In the genomic region with DNA sequence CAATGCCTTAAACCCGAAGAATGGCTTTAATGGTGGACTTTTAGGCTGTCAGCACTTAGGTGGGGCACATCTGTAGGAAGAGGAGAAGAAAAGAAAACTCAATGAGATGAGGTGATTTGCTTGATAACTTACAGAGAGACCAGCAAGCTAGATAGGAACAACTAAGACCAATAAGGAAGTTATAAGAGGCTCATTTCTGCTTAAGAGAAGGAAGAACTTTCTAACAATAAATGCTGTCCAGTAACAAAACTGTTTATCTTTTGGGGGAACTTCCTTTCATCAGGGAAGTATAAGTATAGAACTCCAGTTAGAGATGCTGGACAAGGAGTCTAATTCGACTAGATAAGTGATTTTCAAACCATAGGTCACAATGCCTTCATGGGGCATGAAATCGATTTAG, we compare ENCODE assay signal across 21 cellular contexts.
"Had no signal": no experiment of that assay in that cellular context is flagged by ENCODE, and none has a peak within 500 bp of the region (broad histone marks: within the 10 kb centered on the region; RNA-seq: fewer than 3 reads in every experiment).

No MANE protein-coding gene starts in this region.

- H3K36me3 ChIP-seq: left ventricle myocardium inferior, lower lobe of right lung, neural progenitor cell, pancreas, tibial nerve, upper lobe of right lung, vagina had no signal

- H3K4me1 ChIP-seq: left ventricle myocardium inferior, lower lobe of right lung, pancreas, testis, tibial nerve, upper lobe of right lung, vagina had no signal

- H3K4me3 Mint-ChIP-seq: effector memory CD8-positive, alpha-beta T cell; immature natural killer cell; memory B cell; mesothelial cell of epicardium; natural killer cell treated with Interleukin-12 subunit alpha and Interleukin-12 subunit beta and Interleukin-15 and Interleukin-18, amount 100 ng/mL, for 72 hours; neural progenitor cell; stimulated activated effector memory CD8-positive, alpha-beta T cell treated with anti-CD3 and anti-CD28 coated beads, Interleukin-12 subunit alpha, Interleukin-12 subunit beta, amount 100 ng/mL, for 72 hours had no signal

- H3K4me1 Mint-ChIP-seq: immature natural killer cell; mesothelial cell of epicardium; neural progenitor cell; stimulated activated effector memory CD8-positive, alpha-beta T cell treated with anti-CD3 and anti-CD28 coated beads, Interleukin-12 subunit alpha, Interleukin-12 subunit beta, amount 100 ng/mL, for 72 hours had no signal

- H3K9me3 Mint-ChIP-seq: effector memory CD8-positive, alpha-beta T cell; immature natural killer cell; memory B cell; mesothelial cell of epicardium; natural killer cell treated with Interleukin-12 subunit alpha and Interleukin-12 subunit beta and Interleukin-15 and Interleukin-18, amount 100 ng/mL, for 72 hours; neural progenitor cell; stimulated activated effector memory CD8-positive, alpha-beta T cell treated with anti-CD3 and anti-CD28 coated beads, Interleukin-12 subunit alpha, Interleukin-12 subunit beta, amount 100 ng/mL, for 72 hours had no signal

- H3K27ac ChIP-seq: foreskin keratinocyte, left ventricle myocardium inferior, lower lobe of right lung, neural progenitor cell, pancreas, testis, tibial nerve, upper lobe of right lung, vagina had no signal

- H3K36me3 Mint-ChIP-seq: immature natural killer cell; memory B cell; mesothelial cell of epicardium; natural killer cell treated with Interleukin-12 subunit alpha and Interleukin-12 subunit beta and Interleukin-15 and Interleukin-18, amount 100 ng/mL, for 72 hours; neural progenitor cell; stimulated activated effector memory CD8-positive, alpha-beta T cell treated with anti-CD3 and anti-CD28 coated beads, Interleukin-12 subunit alpha, Interleukin-12 subunit beta, amount 100 ng/mL, for 72 hours had no signal

- ATAC-seq: effector memory CD8-positive, alpha-beta T cell; foreskin keratinocyte; lower lobe of right lung; pancreas; right cardiac atrium; stimulated activated effector memory CD8-positive, alpha-beta T cell treated with anti-CD3 and anti-CD28 coated beads, Interleukin-12 subunit alpha, Interleukin-12 subunit beta, amount 100 ng/mL, for 72 hours; stimulated activated naive CD8-positive, alpha-beta T cell treated with anti-CD3 and anti-CD28 coated beads, Interleukin-15, Interleukin-2, amounts not matched to agents 100 U/mL and 50 U/mL, for 24 hours; upper lobe of right lung had no signal

- H3K27me3 ChIP-seq: testis, vagina had no signal

- H3K4me3 ChIP-seq: left ventricle myocardium inferior, lower lobe of right lung, neural progenitor cell, pancreas, testis, tibial nerve, upper lobe of right lung, vagina had no signal

- H3K27ac Mint-ChIP-seq: effector memory CD8-positive, alpha-beta T cell; immature natural killer cell; memory B cell; mesothelial cell of epicardium; natural killer cell treated with Interleukin-12 subunit alpha and Interleukin-12 subunit beta and Interleukin-15 and Interleukin-18, amount 100 ng/mL, for 72 hours; neural progenitor cell; progenitor cell of endocrine pancreas; stimulated activated effector memory CD8-positive, alpha-beta T cell treated with anti-CD3 and anti-CD28 coated beads, Interleukin-12 subunit alpha, Interleukin-12 subunit beta, amount 100 ng/mL, for 72 hours had no signal

- DNase-seq: effector memory CD8-positive, alpha-beta T cell; foreskin keratinocyte; immature natural killer cell; left ventricle myocardium inferior; lower lobe of right lung; occipital lobe; pancreas; right cardiac atrium; stimulated activated CD4-positive, alpha-beta T cell treated with anti-CD3 and anti-CD28 coated beads, Interleukin-4, amount 100 ng/mL, for 1 hour; stimulated activated CD8-positive, alpha-beta memory T cell treated with anti-CD3 and anti-CD28 coated beads, Interleukin-4, amount 100 ng/mL, for 48 hours; stimulated activated naive CD8-positive, alpha-beta T cell treated with anti-CD3 and anti-CD28 coated beads, Interleukin-15, Interleukin-2, amounts not matched to agents 100 U/mL and 50 U/mL, for 24 hours; testis; upper lobe of right lung had no signal

- H3K9me3 ChIP-seq: left ventricle myocardium inferior, lower lobe of right lung, pancreas, testis, tibial nerve, upper lobe of right lung, vagina had no signal
